ENCODE assay signal across 9 cellular contexts in the genomic region with DNA sequence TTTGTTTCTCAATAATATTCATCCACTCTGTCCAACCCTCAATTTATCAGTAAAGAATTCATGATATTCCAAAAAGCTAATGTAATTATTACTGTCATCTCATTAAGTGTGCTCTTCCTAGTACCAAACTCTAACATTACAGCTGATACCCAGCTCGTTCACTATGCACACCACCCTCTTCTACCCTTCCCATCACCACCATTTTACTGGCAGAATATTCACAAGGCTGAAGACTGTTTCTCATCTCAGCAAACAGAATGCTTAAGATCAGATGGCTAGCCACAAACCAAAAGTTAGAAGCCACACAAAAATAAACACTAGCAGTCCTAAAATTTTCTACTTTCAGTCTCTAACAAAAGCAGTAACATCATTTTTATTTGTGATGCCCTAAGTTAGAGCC.
DNase-seq lines count a peak whose midpoint lies in the region; ATAC-seq and TF ChIP-seq lines count a peak whose summit lies in the region.
"Had no signal": no experiment of that assay in that cellular context is flagged by ENCODE, and none has a peak within 500 bp of the region (broad histone marks: within the 10 kb centered on the region; RNA-seq: fewer than 3 reads in every experiment).

No MANE protein-coding gene starts in this region.

- no peak overlapping the region for H3K9ac ChIP-seq in OCI-LY1 (ENCODE audit: low read length)

- H3K9me2 ChIP-seq in OCI-LY1 (ENCODE audit: low read depth, low read length) = no peaks in the 10 kb centered on the region

- peak overlapping the region; percentile 84 for H3K4me2 ChIP-seq in OCI-LY1 (ENCODE audit: low read length)

- H3F3A ChIP-seq in OCI-LY1 (ENCODE audit: insufficient read depth, low read length) = no peaks in the 10 kb centered on the region

- H3K9me3 ChIP-seq in CD8-positive, alpha-beta T cell (ENCODE audit: low read length) = no peaks in the 10 kb centered on the region
- no peaks in the 10 kb centered on the region for H3K9me3 ChIP-seq in OCI-LY1 (ENCODE audit: low read length)

- ATAC-seq in CD8-positive, alpha-beta T cell = no peak
- ATAC-seq in HG03565 (IDR thresholded peaks at IDR 0.05; ENCODE audit: unreplicated experiment) = no peak

- DNase-seq in CD8-positive, alpha-beta T cell = no peak
- no peak for DNase-seq in coronary artery (ENCODE audit: low spot score)
- DNase-seq in osteocyte (ENCODE audit: extremely low spot score, unreplicated experiment) = no peak
- DNase-seq in Kasumi-1 (lab: John Stamatoyannopoulos, UW) = no peak
- DNase-seq in NCI-H2081 treated with DMSO at 0.1 percent for 48 hours (lab: John Stamatoyannopoulos, UW) = no peak
- no peak for DNase-seq in stimulated activated CD4-positive, alpha-beta T cell treated with anti-CD3 and anti-CD28 coated beads, Interleukin-2, amount 100 ng/mL, for 48 hours
- DNase-seq: cortex of kidney had no signal

- H4K20me1 ChIP-seq in OCI-LY1 (ENCODE audit: insufficient read depth, low read length) = no peaks in the 10 kb centered on the region

- peaks cover 74% of the 10 kb centered on the region for H3K4me1 Mint-ChIP-seq in CD8-positive, alpha-beta T cell (ENCODE audit: low read depth)
- peaks cover 43% of the 10 kb centered on the region for H3K4me1 Mint-ChIP-seq in osteocyte (ENCODE audit: unreplicated experiment)

- H3K36me3 Mint-ChIP-seq in CD8-positive, alpha-beta T cell = peaks cover 4% of the 10 kb centered on the region
- no peaks in the 10 kb centered on the region for H3K36me3 Mint-ChIP-seq in osteocyte (ENCODE audit: unreplicated experiment)

- intact Hi-C loops in CD8-positive, alpha-beta T cell (cut with DNase I, micrococcal nuclease) = loop anchor here (5.0 kb wide), 3 partner anchors 40 to 120 kb away; partner anchors contain the start of gene SRPK2 (in 1 of the 2)

- peaks cover 31% of the 10 kb centered on the region for H3K4me1 ChIP-seq in CD8-positive, alpha-beta T cell (ENCODE audit: insufficient read depth, low read length)
- H3K4me1 ChIP-seq in OCI-LY1 (ENCODE audit: insufficient read depth, low read length, severe bottlenecking) = peaks cover 47% of the 10 kb centered on the region

- no peak for TF ChIP-seq CTCF in CD8-positive, alpha-beta T cell (IDR thresholded peaks at IDR 0.05)
- TF ChIP-seq CTCF in OCI-LY1 (IDR thresholded peaks at IDR 0.05; ENCODE audit: low read length) (no peak), coronary artery (IDR thresholded peaks at IDR 0.05) (no peak), osteocyte (IDR thresholded peaks at IDR 0.05) (no peak)

- peak overlapping the region; percentile 14 for H3K4me3 ChIP-seq in CD8-positive, alpha-beta T cell (ENCODE audit: low read depth, low read length)
- H3K4me3 ChIP-seq in OCI-LY1 (ENCODE audit: low read depth, low read length, poor library complexity, severe bottlenecking) = peak overlapping the region; percentile 64
- peak overlapping the region; percentile 68 for H3K4me3 ChIP-seq in coronary artery

- H3K27me3 ChIP-seq in CD8-positive, alpha-beta T cell (ENCODE audit: insufficient read depth, low read length) = no peaks in the 10 kb centered on the region
- H3K27me3 ChIP-seq in OCI-LY1 (ENCODE audit: insufficient read depth, low read length) = no peaks in the 10 kb centered on the region

- POLR2A ChIA-PET in CD8-positive, alpha-beta T cell (lab: Charles Lee) = interaction anchor here (0.6 kb wide), 1 partner anchor 9 kb away, joined by 3 read pairs; no protein-coding TSS in a partner anchor

- peak overlapping the region; percentile 70 for H3K27ac Mint-ChIP-seq in CD8-positive, alpha-beta T cell
- peak overlapping the region; percentile 61 for H3K27ac Mint-ChIP-seq in osteocyte (ENCODE audit: unreplicated experiment)

- peaks cover 9% of the 10 kb centered on the region for H3K79me2 ChIP-seq in OCI-LY1 (ENCODE audit: insufficient read depth, low read length)

- H2AFZ ChIP-seq in OCI-LY1 (ENCODE audit: low read length) = no peak overlapping the region

- H3K36me3 ChIP-seq in CD8-positive, alpha-beta T cell (ENCODE audit: insufficient read depth, low read length) = no peaks in the 10 kb centered on the region
- no peaks in the 10 kb centered on the region for H3K36me3 ChIP-seq in OCI-LY1 (ENCODE audit: insufficient read depth, low read length)

- no peaks in the 10 kb centered on the region for H3K27me3 Mint-ChIP-seq in CD8-positive, alpha-beta T cell (ENCODE audit: low read depth)
- H3K27me3 Mint-ChIP-seq in osteocyte (ENCODE audit: unreplicated experiment) = no peaks in the 10 kb centered on the region

- peak overlapping the region; percentile 71 for H3K4me3 Mint-ChIP-seq in CD8-positive, alpha-beta T cell
- peak overlapping the region; percentile 40 for H3K4me3 Mint-ChIP-seq in osteocyte (ENCODE audit: unreplicated experiment)

- no peaks in the 10 kb centered on the region for H3K9me3 Mint-ChIP-seq in CD8-positive, alpha-beta T cell
- H3K9me3 Mint-ChIP-seq in osteocyte (ENCODE audit: unreplicated experiment) = no peaks in the 10 kb centered on the region

- CTCF ChIA-PET in CD8-positive, alpha-beta T cell (lab: Charles Lee) = interaction anchor here (1.7 kb wide), 1 partner anchor 16 kb away, joined by 3 read pairs; no protein-coding TSS in a partner anchor

- H3K27ac ChIP-seq in CD8-positive, alpha-beta T cell (ENCODE audit: low read depth, low read length) = no peak overlapping the region
- H3K27ac ChIP-seq in OCI-LY1 (ENCODE audit: low read depth, low read length, poor library complexity, severe bottlenecking) (no peak overlapping the region), coronary artery (no peak overlapping the region)

Comparison
In these comparisons a context has a peak if more than half of its experiments do, and no peak if none do; other contexts are left out.
1. H3K4me3 ChIP-seq: peak in every context shown above with its lines; median percentile 68 in coronary artery; 64 in OCI-LY1; 14 in CD8-positive, alpha-beta T cell.